17 cellular contexts compared by ENCODE assay signal in genomic region chr10:100747061-100747825, GRCh38. TPM values are rescaled to one million over a fixed set of nuclear protein-coding genes. Genes with fewer than 3 reads are reported as not detected.
A peak's percentile ranks its signal among the peaks of the same experiment; 100 is the strongest.
DNase-seq lines count a peak whose midpoint lies in the region; ATAC-seq and TF ChIP-seq lines count a peak whose summit lies in the region.
"Had no signal": no experiment of that assay in that cellular context is flagged by ENCODE, and none has a peak within 500 bp of the region (broad histone marks: within the 10 kb centered on the region; RNA-seq: fewer than 3 reads in every experiment).

No MANE protein-coding gene starts in this region.

- no peaks in the 10 kb centered on the region for H3K9me3 Mint-ChIP-seq in activated naive CD4-positive, alpha-beta T cell treated with anti-CD3 and anti-CD28 coated beads, Interleukin-2, amount 10 ng/mL, durations not matched to agents 7 days and 5 days
- no peaks in the 10 kb centered on the region for H3K9me3 Mint-ChIP-seq in activated T-helper 1 cell treated with anti-CD3 and anti-CD28 coated beads, Interleukin-12 subunit alpha, Interleukin-12 subunit beta, Interleukin-2, Interleukin-4 antibody, amounts not matched to agents 30 ng/mL and 10 ng/mL and 1 ng/mL, durations not matched to agents 14 hours and 24 hours and 36 hours
- H3K9me3 Mint-ChIP-seq in stimulated activated memory B cell treated with anti-CD40 and anti-IgM and Interleukin-4, amounts not matched to agents 10 μg/mL and 1 μg/mL and 100 μg/mL, for 72 hours: no peaks in the 10 kb centered on the region

- no peaks in the 10 kb centered on the region for H3F3A ChIP-seq in GM23248 (ENCODE audit: insufficient read depth)

- CTCF ChIA-PET in activated naive CD4-positive, alpha-beta T cell treated with anti-CD3 and anti-CD28 coated beads, Interleukin-2, amount 10 ng/mL, durations not matched to agents 7 days and 5 days (lab: Charles Lee): interaction anchor here (1.1 kb wide), 1 partner anchor 11 kb away, joined by 3 read pairs; no protein-coding TSS in a partner anchor

- H3K27ac ChIP-seq in lower lobe of right lung (no peak overlapping the region), GM23248 (no peak overlapping the region)

- no peak for ATAC-seq in lower lobe of right lung
- ATAC-seq in stimulated activated memory B cell treated with anti-CD40 and anti-IgM and Interleukin-4, amounts not matched to agents 10 μg/mL and 1 μg/mL and 100 μg/mL, for 72 hours: no peak
- ATAC-seq: left colon had no signal

- H3K36me3 ChIP-seq in lower lobe of right lung: no peaks in the 10 kb centered on the region
- H3K36me3 ChIP-seq in GM23248 (ENCODE audit: low read depth): no peaks in the 10 kb centered on the region

- no peaks in the 10 kb centered on the region for H3K79me2 ChIP-seq in GM23248 (ENCODE audit: insufficient read depth)

- WGBS in GM23248 (ENCODE audit: low coverage in 1 of 2, low lambda C conversion rate in 2 of 2, missing lambda C conversion rate in 2 of 2), 2 experiments: 18 to 20% methylated on average over 26 of the region's 26 CpGs

- no peak overlapping the region for H2AFZ ChIP-seq in GM23248

- H3K4me3 ChIP-seq in lower lobe of right lung: peak overlapping the region; percentile 7
- no peak overlapping the region for H3K4me3 ChIP-seq in GM23248

- H3K36me3 Mint-ChIP-seq in activated naive CD4-positive, alpha-beta T cell treated with anti-CD3 and anti-CD28 coated beads, Interleukin-2, amount 10 ng/mL, durations not matched to agents 7 days and 5 days: peaks cover 9% of the 10 kb centered on the region
- peaks cover 2% of the 10 kb centered on the region for H3K36me3 Mint-ChIP-seq in activated T-helper 1 cell treated with anti-CD3 and anti-CD28 coated beads, Interleukin-12 subunit alpha, Interleukin-12 subunit beta, Interleukin-2, Interleukin-4 antibody, amounts not matched to agents 30 ng/mL and 10 ng/mL and 1 ng/mL, durations not matched to agents 14 hours and 24 hours and 36 hours (ENCODE audit: low read depth)
- no peaks in the 10 kb centered on the region for H3K36me3 Mint-ChIP-seq in stimulated activated memory B cell treated with anti-CD40 and anti-IgM and Interleukin-4, amounts not matched to agents 10 μg/mL and 1 μg/mL and 100 μg/mL, for 72 hours

- no peak overlapping the region for H3K4me2 ChIP-seq in GM23248 (ENCODE audit: unreplicated experiment)

- H3K27me3 ChIP-seq in lower lobe of right lung (ENCODE audit: low read depth) (peaks cover 99% of the 10 kb centered on the region), GM23248 (replicated peaks; ENCODE audit: insufficient read depth) (peaks cover 97% of the 10 kb centered on the region)

- in situ Hi-C loops in GM23248 (cut with MboI): no loop called here

- DNase-seq in activated naive CD4-positive, alpha-beta T cell treated with anti-CD3 and anti-CD28 coated beads, Interleukin-2, amount 10 ng/mL, durations not matched to agents 7 days and 5 days: no peak
- no peak for DNase-seq in activated naive CD4-positive, alpha-beta T cell treated with anti-CD3 and anti-CD28 coated beads, Interleukin-2, amount 50 U/mL, for 16 hours
- DNase-seq in activated T-helper 1 cell treated with anti-CD3 and anti-CD28 coated beads, Interleukin-12 subunit alpha, Interleukin-12 subunit beta, Interleukin-2, Interleukin-4 antibody, amounts not matched to agents 30 ng/mL and 10 ng/mL and 1 ng/mL, durations not matched to agents 14 hours and 24 hours and 36 hours (ENCODE audit: low spot score): no peak
- no peak for DNase-seq in lower lobe of right lung
- no peak for DNase-seq in RKO (ENCODE audit: low spot score)
- no peak for DNase-seq in NCI-H1105 treated with DMSO at 0.1 percent for 48 hours (lab: John Stamatoyannopoulos, UW)
- no peak for DNase-seq in GM23248
- DNase-seq: activated CD8-positive, alpha-beta memory T cell treated with anti-CD3 and anti-CD28 coated beads, Interleukin-2, amount 50 U/mL, for 4 hours; DMS153; effector memory CD4-positive, alpha-beta T cell; Kasumi-1; left colon; NCI-H1930; occipital lobe; SHP77 had no signal

- H4K20me1 ChIP-seq in GM23248 (ENCODE audit: insufficient read depth): no peaks in the 10 kb centered on the region

- H3K4me1 ChIP-seq in lower lobe of right lung: peaks cover 36% of the 10 kb centered on the region
- no peaks in the 10 kb centered on the region for H3K4me1 ChIP-seq in GM23248 (ENCODE audit: insufficient read depth)

- H3K27me3 Mint-ChIP-seq in activated naive CD4-positive, alpha-beta T cell treated with anti-CD3 and anti-CD28 coated beads, Interleukin-2, amount 10 ng/mL, durations not matched to agents 7 days and 5 days: peaks cover 100% of the 10 kb centered on the region
- H3K27me3 Mint-ChIP-seq in activated T-helper 1 cell treated with anti-CD3 and anti-CD28 coated beads, Interleukin-12 subunit alpha, Interleukin-12 subunit beta, Interleukin-2, Interleukin-4 antibody, amounts not matched to agents 30 ng/mL and 10 ng/mL and 1 ng/mL, durations not matched to agents 14 hours and 24 hours and 36 hours (ENCODE audit: insufficient read depth): peaks cover 77% of the 10 kb centered on the region
- H3K27me3 Mint-ChIP-seq in stimulated activated memory B cell treated with anti-CD40 and anti-IgM and Interleukin-4, amounts not matched to agents 10 μg/mL and 1 μg/mL and 100 μg/mL, for 72 hours: peaks cover 83% of the 10 kb centered on the region

- H3K4me3 Mint-ChIP-seq in activated naive CD4-positive, alpha-beta T cell treated with anti-CD3 and anti-CD28 coated beads, Interleukin-2, amount 10 ng/mL, durations not matched to agents 7 days and 5 days: peak overlapping the region; percentile 2
- no peak overlapping the region for H3K4me3 Mint-ChIP-seq in activated T-helper 1 cell treated with anti-CD3 and anti-CD28 coated beads, Interleukin-12 subunit alpha, Interleukin-12 subunit beta, Interleukin-2, Interleukin-4 antibody, amounts not matched to agents 30 ng/mL and 10 ng/mL and 1 ng/mL, durations not matched to agents 14 hours and 24 hours and 36 hours
- H3K4me3 Mint-ChIP-seq in stimulated activated memory B cell treated with anti-CD40 and anti-IgM and Interleukin-4, amounts not matched to agents 10 μg/mL and 1 μg/mL and 100 μg/mL, for 72 hours: peak overlapping the region; percentile 19

- H3K4me1 Mint-ChIP-seq in activated naive CD4-positive, alpha-beta T cell treated with anti-CD3 and anti-CD28 coated beads, Interleukin-2, amount 10 ng/mL, durations not matched to agents 7 days and 5 days: peaks cover 23% of the 10 kb centered on the region
- peaks cover 21% of the 10 kb centered on the region for H3K4me1 Mint-ChIP-seq in activated T-helper 1 cell treated with anti-CD3 and anti-CD28 coated beads, Interleukin-12 subunit alpha, Interleukin-12 subunit beta, Interleukin-2, Interleukin-4 antibody, amounts not matched to agents 30 ng/mL and 10 ng/mL and 1 ng/mL, durations not matched to agents 14 hours and 24 hours and 36 hours (ENCODE audit: low read depth)
- peaks cover 53% of the 10 kb centered on the region for H3K4me1 Mint-ChIP-seq in stimulated activated memory B cell treated with anti-CD40 and anti-IgM and Interleukin-4, amounts not matched to agents 10 μg/mL and 1 μg/mL and 100 μg/mL, for 72 hours

- no peaks in the 10 kb centered on the region for H3K9me3 ChIP-seq in lower lobe of right lung
- H3K9me3 ChIP-seq in GM23248 (ENCODE audit: low read depth): no peaks in the 10 kb centered on the region

- H3K9me2 ChIP-seq in GM23248 (ENCODE audit: insufficient read depth): no peaks in the 10 kb centered on the region

- no peak overlapping the region for H3K9ac ChIP-seq in GM23248

- TF ChIP-seq CTCF in lower lobe of right lung (IDR thresholded peaks at IDR 0.05): no peak

- H3K27ac Mint-ChIP-seq in activated naive CD4-positive, alpha-beta T cell treated with anti-CD3 and anti-CD28 coated beads, Interleukin-2, amount 10 ng/mL, durations not matched to agents 7 days and 5 days: peak overlapping the region; percentile 55
- H3K27ac Mint-ChIP-seq in activated T-helper 1 cell treated with anti-CD3 and anti-CD28 coated beads, Interleukin-12 subunit alpha, Interleukin-12 subunit beta, Interleukin-2, Interleukin-4 antibody, amounts not matched to agents 30 ng/mL and 10 ng/mL and 1 ng/mL, durations not matched to agents 14 hours and 24 hours and 36 hours: peak overlapping the region; percentile 73
- no peak overlapping the region for H3K27ac Mint-ChIP-seq in stimulated activated memory B cell treated with anti-CD40 and anti-IgM and Interleukin-4, amounts not matched to agents 10 μg/mL and 1 μg/mL and 100 μg/mL, for 72 hours

- intact Hi-C loops in activated T-helper 1 cell treated with anti-CD3 and anti-CD28 coated beads, Interleukin-12 subunit alpha, Interleukin-12 subunit beta, Interleukin-2, Interleukin-4 antibody, amounts not matched to agents 30 ng/mL and 10 ng/mL and 1 ng/mL, durations not matched to agents 14 hours and 24 hours and 36 hours (cut with micrococcal nuclease): loop anchor here (10.0 kb wide), 2 partner anchors 548 to 1212 kb away; partner anchors contain the start of gene NKX2-3
- intact Hi-C loops in lower lobe of right lung (cut with DNase I): no loop called here

RNA-seq across cellular contexts. Expression of gene PAX2, which starts 1.9 kb away (rescaled TPM):
- not detected in 2 replicates for total RNA-seq in activated T-helper 1 cell treated with anti-CD3 and anti-CD28 coated beads, Interleukin-12 subunit alpha, Interleukin-12 subunit beta, Interleukin-2, Interleukin-4 antibody, amounts not matched to agents 30 ng/mL and 10 ng/mL and 1 ng/mL, durations not matched to agents 14 hours and 24 hours and 36 hours
- total RNA-seq in lower lobe of right lung: not detected
- total RNA-seq in GM23248 (2014; rRNA removed; shearing (Covaris generic)): not detected in 2 replicates
- polyA plus RNA-seq in GM23248 (2016; fragmentation: Nextera tagmentation; extraction: Ambion mirVana): not detected in 2 replicates
- total RNA-seq: left colon, occipital lobe, urinary bladder had no signal
- polyA plus RNA-seq: urinary bladder had no signal
